ENCODE assay signal across 15 cellular contexts in the genomic region with DNA sequence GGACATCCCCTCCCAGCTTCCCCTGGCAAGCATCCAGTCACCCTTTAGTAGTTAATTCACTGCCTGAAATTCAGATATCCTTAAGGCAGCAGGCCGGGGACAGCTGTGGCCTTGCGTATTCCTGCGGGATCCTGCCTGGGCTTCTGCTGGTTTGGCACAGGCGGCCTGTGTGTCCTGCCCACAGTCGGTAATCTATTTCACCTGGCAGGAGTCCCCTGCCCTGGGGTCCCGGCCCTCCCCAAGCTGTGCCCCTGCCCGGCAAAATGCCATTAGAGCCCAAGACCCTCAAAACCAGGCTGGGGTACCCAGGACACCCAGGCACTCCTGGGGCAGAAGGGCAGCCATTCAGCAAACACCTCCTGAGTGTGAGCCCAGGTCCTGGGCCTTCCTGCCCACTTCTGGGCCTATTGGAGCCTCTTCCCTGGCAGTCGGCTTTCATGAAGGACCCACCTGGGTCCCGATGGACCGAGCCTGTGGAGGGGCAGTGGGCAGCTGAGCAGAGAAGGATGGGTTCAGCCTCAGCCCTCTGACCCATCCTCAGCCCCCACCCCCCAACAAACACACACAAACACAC. TPM values are rescaled to one million over a fixed set of nuclear protein-coding genes. Genes with fewer than 3 reads are reported as not detected.
DNase-seq lines count a peak whose midpoint lies in the region; ATAC-seq and TF ChIP-seq lines count a peak whose summit lies in the region.
"Had no signal": no experiment of that assay in that cellular context is flagged by ENCODE, and none has a peak within 500 bp of the region (broad histone marks: within the 10 kb centered on the region; RNA-seq: fewer than 3 reads in every experiment).

No MANE protein-coding gene starts in this region.

- no peaks in the 10 kb centered on the region for H3F3A ChIP-seq in MM.1S (ENCODE audit: insufficient read depth, low read length)

- no peak overlapping the region for H3K4me2 ChIP-seq in MM.1S (ENCODE audit: low read depth, low read length)

- H3K4me1 ChIP-seq in MM.1S (ENCODE audit: low read length), result no peaks in the 10 kb centered on the region
- H3K4me1 ChIP-seq: HAP-1 had no signal

- no peak overlapping the region for H3K9ac ChIP-seq in MM.1S (ENCODE audit: low read length)

- no peaks in the 10 kb centered on the region for H3K36me3 ChIP-seq in MM.1S (replicated peaks; ENCODE audit: insufficient read depth, low read length)
- H3K36me3 ChIP-seq: brain microvascular endothelial cell, HAP-1 had no signal

- no peak overlapping the region for H3K4me3 ChIP-seq in MM.1S (ENCODE audit: low read length)
- H3K4me3 ChIP-seq: HAP-1 had no signal

- peak; percentile 13 for DNase-seq in EH (ENCODE audit: low read depth)
- DNase-seq in RPMI7951 (ENCODE audit: low read depth), result peak; percentile 84
- DNase-seq in cardiac septum (ENCODE audit: low spot score), result peak; percentile 72
- peak; percentile 72 for DNase-seq in posterior vena cava (ENCODE audit: low spot score)
- DNase-seq in NCI-H2107 treated with DMSO at 0.1 percent for 48 hours (lab: John Stamatoyannopoulos, UW; ENCODE audit: unreplicated experiment), result no peak
- DNase-seq in MM.1S, result no peak
- DNase-seq: activated CD4-positive, alpha-beta T cell treated with anti-CD3 and anti-CD28 coated beads, Interleukin-2, amount 50 U/mL, for 48 hours; brain microvascular endothelial cell; effector CD4-positive, alpha-beta T cell; foreskin keratinocyte; NCI-H187 treated with DMSO at 0.1 percent for 48 hours; stimulated activated naive CD8-positive, alpha-beta T cell treated with anti-CD3 and anti-CD28 coated beads, Interleukin-15, Interleukin-2, amounts not matched to agents 100 U/mL and 50 U/mL, for 24 hours; T1000 had no signal

- intact Hi-C loops in cardiac septum (cut with DNase I), result no loop called here
- intact Hi-C loops in posterior vena cava (cut with DNase I), result loop anchor here in 1 of 2 donors (5.0 kb wide), 1 partner anchor 85 kb away; no protein-coding TSS in a partner anchor

- H3K27me3 ChIP-seq in MM.1S (replicated peaks; ENCODE audit: insufficient read depth, low read length), result peaks cover 40% of the 10 kb centered on the region
- H3K27me3 ChIP-seq: brain microvascular endothelial cell had no signal

- no peak overlapping the region for H3K27ac ChIP-seq in MM.1S (ENCODE audit: low read length)
- H3K27ac ChIP-seq: brain microvascular endothelial cell, foreskin keratinocyte had no signal

- H3K9me2 ChIP-seq in MM.1S (replicated peaks; ENCODE audit: insufficient read depth, low read length), result no peaks in the 10 kb centered on the region

- no peak for TF ChIP-seq CTCF in MM.1S (IDR thresholded peaks at IDR 0.05; ENCODE audit: low read length)

- no peaks in the 10 kb centered on the region for H4K20me1 ChIP-seq in MM.1S (ENCODE audit: insufficient read depth, low read length)

- H3K79me2 ChIP-seq in MM.1S (ENCODE audit: low read length), result no peaks in the 10 kb centered on the region

- H3K9me3 ChIP-seq in MM.1S (replicated peaks; ENCODE audit: insufficient read depth, low read length), result no peaks in the 10 kb centered on the region
- H3K9me3 ChIP-seq: HAP-1 had no signal

- ATAC-seq in GM21447 (IDR thresholded peaks at IDR 0.05; ENCODE audit: unreplicated experiment), result no peak
- ATAC-seq: foreskin keratinocyte; stimulated activated naive CD8-positive, alpha-beta T cell treated with anti-CD3 and anti-CD28 coated beads, Interleukin-15, Interleukin-2, amounts not matched to agents 100 U/mL and 50 U/mL, for 24 hours had no signal

- H2AFZ ChIP-seq in MM.1S (ENCODE audit: low read length), result no peak overlapping the region

RNA-seq across cellular contexts. Expression of gene CROCC2, which starts 11.6 kb away (rescaled TPM):
- 0.12 TPM in 1 of 2 replicates, not detected in the other for total RNA-seq in RPMI7951 (2014; rRNA removed; shearing (Covaris generic))
- not detected for total RNA-seq in cardiac septum
- under 1 TPM in 1 of 2 donors, not detected in 1; 0.09 TPM for total RNA-seq in posterior vena cava
- total RNA-seq: foreskin keratinocyte had no signal

RNA-seq across cellular contexts. Expression of gene MAB21L4, which starts 21.8 kb away (rescaled TPM):
- not detected in 2 replicates for total RNA-seq in RPMI7951 (2014; rRNA removed; shearing (Covaris generic))
- not detected for total RNA-seq in cardiac septum
- not detected for total RNA-seq in posterior vena cava

RNA-seq across cellular contexts. Expression of gene AGXT, which starts 49.1 kb away (rescaled TPM):
- 0.10 and 0.24 TPM in 2 replicates for total RNA-seq in RPMI7951 (2014; rRNA removed; shearing (Covaris generic))
- total RNA-seq in cardiac septum (not detected), posterior vena cava (not detected)
- total RNA-seq: foreskin keratinocyte had no signal

Comparison
In these comparisons a context has a peak if more than half of its experiments do, and no peak if none do; other contexts are left out.
1. DNase-seq: peak in EH (single experiment), RPMI7951 (single experiment), cardiac septum (single experiment) and posterior vena cava (single experiment); none in NCI-H2107 treated with DMSO at 0.1 percent for 48 hours (single experiment) and MM.1S (single experiment).